In genomic region chr1:164774413-164774812, GRCh38 we compare ENCODE assay signal across 14 cellular contexts.
A peak's percentile ranks its signal among the peaks of the same experiment; 100 is the strongest.
DNase-seq lines count a peak whose midpoint lies in the region; ATAC-seq and TF ChIP-seq lines count a peak whose summit lies in the region.
"Had no signal": no experiment of that assay in that cellular context is flagged by ENCODE, and none has a peak within 500 bp of the region (broad histone marks: within the 10 kb centered on the region; RNA-seq: fewer than 3 reads in every experiment).

No MANE protein-coding gene starts in this region.

- no peak overlapping the region for H3K27ac ChIP-seq in C4-2B
- H3K27ac ChIP-seq in HUES6 (ENCODE audit: low read depth, low read length), result peak overlapping the region; percentile 14; the same call in 1 of the 2 replicates
- H3K27ac ChIP-seq in ovary, result peak overlapping the region; percentile 28 to 42

- no peak for TF ChIP-seq EP300 in ovary (IDR thresholded peaks at IDR 0.05)

- H3K27me3 Mint-ChIP-seq in stimulated activated naive B cell treated with anti-CD40 and anti-IgM and Interleukin-4, amounts not matched to agents 10 μg/mL and 1 μg/mL and 100 μg/mL, for 72 hours, result peaks cover 5 to 6% of the 10 kb centered on the region in 2 donors

- no peaks in the 10 kb centered on the region for H3K4me1 Mint-ChIP-seq in stimulated activated naive B cell treated with anti-CD40 and anti-IgM and Interleukin-4, amounts not matched to agents 10 μg/mL and 1 μg/mL and 100 μg/mL, for 72 hours

- TF ChIP-seq POLR2A in ovary (IDR thresholded peaks at IDR 0.05), result no peak

- no peak overlapping the region for H3K4me3 Mint-ChIP-seq in stimulated activated naive B cell treated with anti-CD40 and anti-IgM and Interleukin-4, amounts not matched to agents 10 μg/mL and 1 μg/mL and 100 μg/mL, for 72 hours
- H3K4me3 Mint-ChIP-seq: activated T-cell treated with anti-CD3 and anti-CD28 coated beads, Interleukin-2, amount 50 U/mL, for 4 hours had no signal

- no peak overlapping the region for H3K9ac ChIP-seq in HUES6 (ENCODE audit: low read length)

- H3K27ac Mint-ChIP-seq in stimulated activated naive B cell treated with anti-CD40 and anti-IgM and Interleukin-4, amounts not matched to agents 10 μg/mL and 1 μg/mL and 100 μg/mL, for 72 hours, result no peak overlapping the region

- H3K4me1 ChIP-seq in HUES6 (ENCODE audit: control insufficient read depth, insufficient read depth, low read length) (peaks cover 60% of the 10 kb centered on the region), ovary (ENCODE audit: insufficient read depth) (peaks cover 41% of the 10 kb centered on the region)

- H3K4me3 ChIP-seq in HUES6 (ENCODE audit: low read depth, low read length) (no peak overlapping the region), choroid plexus epithelial cell (ENCODE audit: low read depth, low read length) (no peak overlapping the region), ovary (no peak overlapping the region)
- H3K4me3 ChIP-seq: tibial artery had no signal

- H3K27me3 ChIP-seq in HUES6 (ENCODE audit: control insufficient read depth, insufficient read depth, low read length), result no peaks in the 10 kb centered on the region
- H3K27me3 ChIP-seq in ovary, result no peaks in the 10 kb centered on the region
- H3K27me3 ChIP-seq: tibial artery had no signal

- H3K36me3 Mint-ChIP-seq in stimulated activated naive B cell treated with anti-CD40 and anti-IgM and Interleukin-4, amounts not matched to agents 10 μg/mL and 1 μg/mL and 100 μg/mL, for 72 hours, result no peaks in the 10 kb centered on the region

- TF ChIP-seq CTCF in C4-2B (conservative IDR thresholded peaks at IDR 0.05) (peak; percentile 29), choroid plexus epithelial cell (conservative IDR thresholded peaks at IDR 0.05; ENCODE audit: low read depth, low read length) (peak; percentile 42), ovary (IDR thresholded peaks at IDR 0.05) (no peak)

- H3K9me3 ChIP-seq in HUES6 (ENCODE audit: control insufficient read depth, insufficient read depth, low read depth, low read length) (no peaks in the 10 kb centered on the region), ovary (no peaks in the 10 kb centered on the region)
- H3K9me3 ChIP-seq: tibial artery had no signal

- no peaks in the 10 kb centered on the region for H3K36me3 ChIP-seq in HUES6 (ENCODE audit: control insufficient read depth, insufficient read depth, low read length)
- no peaks in the 10 kb centered on the region for H3K36me3 ChIP-seq in ovary
- H3K36me3 ChIP-seq: tibial artery had no signal

- DNase-seq in choroid plexus epithelial cell (ENCODE audit: low read depth) (no peak), ovary (no peak), T-helper 9 cell (no peak)
- no peak for DNase-seq in stimulated activated CD4-positive, alpha-beta T cell treated with anti-CD3 and anti-CD28 coated beads, Interleukin-4, amount 100 ng/mL, for 4 hours
- no peak for DNase-seq in stimulated activated naive B cell treated with anti-CD40 and anti-IgM and Interleukin-4, amounts not matched to agents 10 μg/mL and 1 μg/mL and 100 μg/mL, for 72 hours
- DNase-seq: activated T-cell treated with anti-CD3 and anti-CD28 coated beads, Interleukin-2, amount 50 U/mL, for 4 hours; aorta; kidney; posterior cingulate gyrus; SHP77 treated with DMSO at 0.1 percent for 48 hours; tibial artery had no signal

- no peak for ATAC-seq in GM21576 (IDR thresholded peaks at IDR 0.05; ENCODE audit: unreplicated experiment)
- ATAC-seq in stimulated activated naive B cell treated with anti-CD40 and anti-IgM and Interleukin-4, amounts not matched to agents 10 μg/mL and 1 μg/mL and 100 μg/mL, for 72 hours (replicated peaks), result no peak
- ATAC-seq: activated T-cell treated with anti-CD3 and anti-CD28 coated beads, Interleukin-2, amount 50 U/mL, for 4 hours had no signal

- no peaks in the 10 kb centered on the region for H3K9me3 Mint-ChIP-seq in stimulated activated naive B cell treated with anti-CD40 and anti-IgM and Interleukin-4, amounts not matched to agents 10 μg/mL and 1 μg/mL and 100 μg/mL, for 72 hours
- H3K9me3 Mint-ChIP-seq: activated T-cell treated with anti-CD3 and anti-CD28 coated beads, Interleukin-2, amount 50 U/mL, for 4 hours had no signal

- intact Hi-C loops in ovary (cut with DNase I), result loop anchor here in 1 of 4 donors (10.0 kb wide), 1 partner anchor 140 kb away; no protein-coding TSS in a partner anchor

- 59 to 63% (median 63%) methylated on average over 4 of the region's 4 CpGs for WGBS in ovary, 3 donors

Comparison
In these comparisons a context has a peak if more than half of its experiments do, and no peak if none do; other contexts are left out.
1. CTCF ChIP-seq: peak in C4-2B (single experiment) and choroid plexus epithelial cell (single experiment); none in ovary (0 of 3).